Comparison of ENCODE assay signal across 19 cellular contexts in the genomic region with DNA sequence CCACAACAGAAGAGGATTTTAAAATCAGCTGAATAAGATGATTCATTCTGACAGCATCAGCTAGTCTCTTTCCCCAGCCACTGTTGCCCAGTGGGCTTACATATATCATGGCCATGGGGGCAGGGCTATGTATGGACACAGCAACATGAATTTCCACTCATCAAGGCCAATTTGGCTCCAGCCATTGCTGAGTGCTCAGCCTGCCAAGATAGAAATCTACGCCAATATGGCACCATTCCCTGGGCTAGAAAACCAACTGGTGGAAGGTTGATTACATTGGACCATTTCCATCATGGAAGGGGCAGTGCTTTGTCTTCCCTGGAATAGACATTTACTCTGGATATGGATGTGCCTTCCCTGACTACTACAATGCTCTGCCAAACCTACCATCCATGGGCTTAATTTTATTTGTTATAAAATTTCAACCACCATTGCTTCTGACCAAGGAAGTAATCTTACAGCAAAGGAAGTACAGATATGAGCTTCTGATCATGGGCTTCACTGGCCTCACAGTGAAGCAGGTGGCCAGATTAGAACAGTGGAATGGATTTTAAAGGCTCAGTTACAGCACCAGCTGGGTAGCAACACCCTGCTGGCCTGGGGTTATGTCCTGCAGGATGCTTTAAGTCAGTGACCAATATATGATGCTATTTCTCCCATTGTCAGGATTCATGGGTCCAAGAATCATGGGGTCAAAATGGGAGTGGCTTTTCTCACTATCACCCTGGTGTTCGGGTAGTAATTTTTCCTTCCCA. TPM values are rescaled to one million over a fixed set of nuclear protein-coding genes. Genes with fewer than 3 reads are reported as not detected.
A peak's percentile ranks its signal among the peaks of the same experiment; 100 is the strongest.
DNase-seq lines count a peak whose midpoint lies in the region; ATAC-seq and TF ChIP-seq lines count a peak whose summit lies in the region.
"Had no signal": no experiment of that assay in that cellular context is flagged by ENCODE, and none has a peak within 500 bp of the region (broad histone marks: within the 10 kb centered on the region; RNA-seq: fewer than 3 reads in every experiment).

No MANE protein-coding gene starts in this region.

- CTCF ChIA-PET in IMR-90 (lab: Yijun Ruan, JAX): interaction anchor here (0.6 kb wide), 1 partner anchor 264 kb away, joined by 4 read pairs; no protein-coding TSS in a partner anchor

- H4K5ac ChIP-seq in IMR-90 (ENCODE audit: low read depth, low read length): no peak overlapping the region

- POLR2A ChIA-PET in IMR-90 (lab: Charles Lee; ENCODE audit: unreplicated experiment): no interaction called here

- H3K4me2 ChIP-seq in IMR-90 (ENCODE audit: low read depth, low read length) (no peak overlapping the region), osteoblast (ENCODE audit: insufficient read depth, low read length) (peak overlapping the region; percentile 22)

- no peak overlapping the region for H2BK5ac ChIP-seq in IMR-90 (ENCODE audit: low read depth, low read length, poor library complexity, severe bottlenecking)

- H3K36me3 ChIP-seq in IMR-90 (ENCODE audit: control insufficient read depth, insufficient read depth, low read length) (no peaks in the 10 kb centered on the region), osteoblast (ENCODE audit: insufficient read depth, low read length) (no peaks in the 10 kb centered on the region)
- H3K36me3 ChIP-seq: gastroesophageal sphincter had no signal

- H2AFZ ChIP-seq in IMR-90 (replicated peaks; ENCODE audit: low read length, poor library complexity) (no peak overlapping the region), osteoblast (ENCODE audit: low read length) (no peak overlapping the region)

- ATAC-seq in IMR-90 (ENCODE audit: low read depth): no peak; the same call in 1 of the 2 replicates
- ATAC-seq: activated CD4-positive, CD25-positive, alpha-beta regulatory T cell treated with anti-CD3 and anti-CD28 coated beads, Interleukin-2, amount 50 U/mL, for 24 hours; gastroesophageal sphincter had no signal

- H3K27me3 ChIP-seq in IMR-90 (ENCODE audit: control insufficient read depth, insufficient read depth, low read length) (no peaks in the 10 kb centered on the region), osteoblast (ENCODE audit: insufficient read depth, low read length) (no peaks in the 10 kb centered on the region)
- H3K27me3 ChIP-seq: gastroesophageal sphincter had no signal

- DNase-seq in IMR-90 (peak; percentile 33), NCI-H524 treated with DMSO at 0.1 percent for 48 hours (lab: John Stamatoyannopoulos, UW) (peak; percentile 29), cerebellum (ENCODE audit: low spot score) (peak; percentile 70), osteoblast (ENCODE audit: insufficient read length, low spot score, missing footprints) (no peak), NOMO-1 treated with DMSO at 0.1 percent for 48 hours (lab: John Stamatoyannopoulos, UW; ENCODE audit: unreplicated experiment) (no peak), cardiac septum (ENCODE audit: low spot score) (no peak)
- DNase-seq in NK-92 treated with Interleukin-12 subunit alpha and Interleukin-12 subunit beta, amount 100 ng/mL, for 24 hours (lab: John Stamatoyannopoulos, UW): no peak
- DNase-seq: activated CD8-positive, alpha-beta T cell treated with anti-CD3 and anti-CD28 coated beads for 36 hours; activated gamma-delta T cell treated with Interleukin-2 at 50 U/mL for 16 hours; activated T-cell treated with anti-CD3 and anti-CD28 coated beads for 4 hours; CD8-positive, alpha-beta memory T cell; NCI-H187 treated with DMSO at 0.1 percent for 48 hours; NCI-H345; small intestine; stimulated activated naive CD4-positive, alpha-beta T cell; T1000 had no signal

- H3K27ac ChIP-seq in IMR-90 (ENCODE audit: insufficient read depth, low read length) (no peak overlapping the region), osteoblast (ENCODE audit: low read depth, low read length) (no peak overlapping the region)
- H3K27ac ChIP-seq: gastroesophageal sphincter had no signal

- H3K14ac ChIP-seq in IMR-90 (replicated peaks; ENCODE audit: low read depth, low read length): no peak overlapping the region

- H4K8ac ChIP-seq in IMR-90 (ENCODE audit: low read depth in 2 of 2, low read length in 2 of 2): no peak overlapping the region

- H4K91ac ChIP-seq in IMR-90 (ENCODE audit: insufficient read depth, low read depth, low read length): no peak overlapping the region

- H2BK15ac ChIP-seq in IMR-90 (ENCODE audit: low read depth, low read length): no peak overlapping the region

- no peak overlapping the region for H2BK20ac ChIP-seq in IMR-90 (ENCODE audit: low read depth, low read length)

- no peak overlapping the region for H2AK9ac ChIP-seq in IMR-90 (replicated peaks; ENCODE audit: low read depth, low read length, poor library complexity)

- H3K9me3 ChIP-seq in IMR-90 (ENCODE audit: control insufficient read depth, insufficient read depth, low read length) (no peaks in the 10 kb centered on the region), osteoblast (ENCODE audit: low read depth, low read length) (no peaks in the 10 kb centered on the region)
- H3K9me3 ChIP-seq: gastroesophageal sphincter had no signal

- H2AK5ac ChIP-seq in IMR-90 (ENCODE audit: low read depth, low read length): 0 out of 2 replicates have a peak overlapping the region, but pooled peaks have one; percentile 5

- in situ Hi-C loops in IMR-90 (cut with MboI; ENCODE audit: low sequenced_read_pairs): no loop called here

- H3K56ac ChIP-seq in IMR-90 (ENCODE audit: extremely low read depth, insufficient read depth, low read length): no peak overlapping the region

- TF ChIP-seq CTCF in IMR-90 (conservative IDR thresholded peaks at IDR 0.05; ENCODE audit: low read depth, low read length): no peak
- TF ChIP-seq CTCF in osteoblast (IDR thresholded peaks at IDR 0.05; ENCODE audit: extremely low read depth, low read depth, low read length): no peak

- H3K9ac ChIP-seq in IMR-90 (ENCODE audit: low read depth, low read length): no peak overlapping the region

- WGBS in IMR-90 (ENCODE audit: extremely low coverage in 2 of 2, insufficient read length in 1 of 2), 2 experiments: no CpG with 5 or more reads among the region's 2 CpGs

- H2BK120ac ChIP-seq in IMR-90 (ENCODE audit: low read depth, low read length): no peak overlapping the region

- no peak for TF ChIP-seq RAD21 in IMR-90 (IDR thresholded peaks at IDR 0.05; ENCODE audit: low read length)

- peaks cover 4% of the 10 kb centered on the region; the same call in 1 of the 2 replicates for H3K9me1 ChIP-seq in IMR-90 (ENCODE audit: insufficient read depth, low read length)

- peaks cover 5% of the 10 kb centered on the region for H3K4me1 ChIP-seq in IMR-90 (ENCODE audit: control insufficient read depth, insufficient read depth, low read length)
- peaks cover 17% of the 10 kb centered on the region for H3K4me1 ChIP-seq in osteoblast (ENCODE audit: insufficient read depth, low read length)

- no peak for TF ChIP-seq POLR2A in IMR-90 (IDR thresholded peaks at IDR 0.05; ENCODE audit: low read depth, low read length)

- dilution Hi-C loops in IMR-90 (cut with HindIII; ENCODE audit: low sequenced_read_pairs, unreplicated experiment): no loop called here

- no peak overlapping the region for H3K18ac ChIP-seq in IMR-90 (ENCODE audit: low read depth, low read length)

- intact Hi-C loops in IMR-90 (cut with micrococcal nuclease): no loop called here
- intact Hi-C loops in cardiac septum (cut with DNase I): no loop called here

- no peak overlapping the region for H3K23ac ChIP-seq in IMR-90 (ENCODE audit: low read depth, low read length)

- H4K20me1 ChIP-seq in IMR-90 (ENCODE audit: insufficient read depth, low read length): no peaks in the 10 kb centered on the region
- no peaks in the 10 kb centered on the region for H4K20me1 ChIP-seq in osteoblast (ENCODE audit: insufficient read depth, low read length)

- no TSS peak for BruUV-seq in IMR-90 (replicated peaks; lab: Mats Ljungman, UMichigan)

- no peak overlapping the region for H3K4me3 ChIP-seq in IMR-90 (ENCODE audit: insufficient read depth, low read depth, low read length)
- no peak overlapping the region for H3K4me3 ChIP-seq in osteoblast (ENCODE audit: insufficient read depth, low read length)
- H3K4me3 ChIP-seq: gastroesophageal sphincter, GM12878 had no signal

- no peak overlapping the region for H3K4ac ChIP-seq in IMR-90 (ENCODE audit: low read depth, low read length)

- no peaks in the 10 kb centered on the region for H3K79me2 ChIP-seq in osteoblast (ENCODE audit: insufficient read depth, low read length)

- no peaks in the 10 kb centered on the region for H3K79me1 ChIP-seq in IMR-90 (ENCODE audit: low read depth in 1 of 2, low read length in 2 of 2)

TF ChIP-seq in IMR-90, 13 proteins besides CTCF, POLR2A, EP300 and RAD21 (continues in another document):
- no peak for TF ChIP-seq MAFK (IDR thresholded peaks at IDR 0.05; ENCODE audit: low read depth, low read length)
- no peak for TF ChIP-seq BHLHE40 (IDR thresholded peaks at IDR 0.05; ENCODE audit: low read depth, low read length)
- TF ChIP-seq CHD1 (IDR thresholded peaks at IDR 0.05; ENCODE audit: low read depth, low read length): no peak
- no peak for TF ChIP-seq RCOR1 (IDR thresholded peaks at IDR 0.05; ENCODE audit: insufficient replicate concordance, low read length)
- no peak for TF ChIP-seq CEBPB (IDR thresholded peaks at IDR 0.05; ENCODE audit: low read depth, low read length)
- TF ChIP-seq MXI1 (IDR thresholded peaks at IDR 0.05; ENCODE audit: borderline replicate concordance, low read depth, low read length): no peak
- no peak for TF ChIP-seq NFE2L2 (IDR thresholded peaks at IDR 0.05; ENCODE audit: low read depth, low read length)
- TF ChIP-seq, protein P1, sequence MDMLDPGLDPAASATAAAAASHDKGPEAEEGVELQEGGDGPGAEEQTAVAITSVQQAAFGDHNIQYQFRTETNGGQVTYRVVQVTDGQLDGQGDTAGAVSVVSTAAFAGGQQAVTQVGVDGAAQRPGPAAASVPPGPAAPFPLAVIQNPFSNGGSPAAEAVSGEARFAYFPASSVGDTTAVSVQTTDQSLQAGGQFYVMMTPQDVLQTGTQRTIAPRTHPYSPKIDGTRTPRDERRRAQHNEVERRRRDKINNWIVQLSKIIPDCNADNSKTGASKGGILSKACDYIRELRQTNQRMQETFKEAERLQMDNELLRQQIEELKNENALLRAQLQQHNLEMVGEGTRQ (IDR thresholded peaks at IDR 0.05; ENCODE audit: low read depth, low read length): no peak
- TF ChIP-seq RFX5 (IDR thresholded peaks at IDR 0.05; ENCODE audit: low read depth, low read length): no peak
- TF ChIP-seq SMC3 (IDR thresholded peaks at IDR 0.05; ENCODE audit: low read depth, low read length): no peak
- TF ChIP-seq MAZ (IDR thresholded peaks at IDR 0.05; ENCODE audit: borderline replicate concordance, low read depth, low read length): no peak

RNA-seq across cellular contexts. Expression of a gene that starts 9.8 kb away (rescaled TPM):
- total RNA-seq in IMR-90 (2012; rRNA removed) (0.28 TPM in 1 of 2 replicates, not detected in the other), cerebellum (2.8 TPM), osteoblast (0.29 TPM in 1 of 2 replicates, not detected in the other), cardiac septum (5.4 TPM)
- 0.62 and 0.63 TPM in 2 replicates for polyA plus RNA-seq in IMR-90 (2012; rRNA removed)
- 0.30 and 0.45 TPM in 2 replicates for polyA plus RNA-seq in IMR-90 (2012; cell fraction: cytosol; rRNA removed)
- polyA plus RNA-seq in IMR-90 (2012; cell fraction: nucleus; rRNA removed; ENCODE audit: low replicate concordance): 0.53 TPM in 1 of 2 replicates, not detected in the other

Comparison
In these comparisons a context has a peak if more than half of its experiments do, and no peak if none do; other contexts are left out.
1. DNase-seq: peak in IMR-90 (single experiment), NCI-H524 treated with DMSO at 0.1 percent for 48 hours (single experiment) and cerebellum (single experiment); none in osteoblast (single experiment), NOMO-1 treated with DMSO at 0.1 percent for 48 hours (single experiment), cardiac septum (single experiment) and NK-92 treated with Interleukin-12 subunit alpha and Interleukin-12 subunit beta, amount 100 ng/mL, for 24 hours (single experiment).